1 cellular context compared by ENCODE assay signal in the genomic region with DNA sequence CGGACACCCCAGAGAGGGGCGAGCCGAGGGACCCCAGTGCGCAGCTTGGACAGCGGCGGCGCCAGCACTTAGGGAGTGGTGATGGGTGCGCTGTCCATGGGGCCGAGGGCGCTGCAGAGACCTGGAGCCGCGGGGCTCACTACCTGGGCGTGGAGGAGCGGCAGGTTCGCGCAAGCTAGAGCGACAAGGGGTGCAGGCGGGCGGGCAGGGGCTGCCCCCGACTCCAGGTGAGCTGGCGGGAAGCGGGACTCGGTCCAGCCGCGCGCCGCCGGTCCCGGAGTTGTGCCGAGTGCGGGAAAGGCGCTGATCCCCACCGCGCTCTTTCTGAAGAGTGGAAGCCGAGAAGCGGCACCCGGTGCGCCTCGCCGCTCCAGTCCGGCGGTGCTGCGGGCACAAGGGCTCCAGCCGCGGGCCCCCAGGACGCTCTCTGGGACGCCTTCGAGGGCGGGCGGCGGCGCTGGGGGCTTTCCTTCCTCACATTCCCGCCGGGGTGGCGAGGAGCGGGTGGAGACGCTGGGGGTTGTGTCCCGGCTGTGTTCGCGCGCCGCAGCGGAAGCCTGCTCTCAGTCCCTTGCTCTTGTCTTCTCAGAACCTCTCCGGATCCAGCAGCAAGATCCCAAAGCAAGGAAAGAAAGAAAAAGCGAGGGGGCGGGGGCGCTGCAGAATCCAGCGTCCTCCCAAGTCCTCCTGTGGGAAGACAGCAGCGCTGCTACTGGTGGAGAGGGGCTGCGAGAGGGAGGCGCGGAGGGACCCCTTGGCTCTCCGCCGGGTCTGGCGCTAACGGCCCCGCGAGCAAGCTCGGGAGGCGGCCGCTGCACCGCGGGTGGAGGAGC.
TF ChIP-seq lines count a peak whose summit lies in the region.

A gene with protein sequence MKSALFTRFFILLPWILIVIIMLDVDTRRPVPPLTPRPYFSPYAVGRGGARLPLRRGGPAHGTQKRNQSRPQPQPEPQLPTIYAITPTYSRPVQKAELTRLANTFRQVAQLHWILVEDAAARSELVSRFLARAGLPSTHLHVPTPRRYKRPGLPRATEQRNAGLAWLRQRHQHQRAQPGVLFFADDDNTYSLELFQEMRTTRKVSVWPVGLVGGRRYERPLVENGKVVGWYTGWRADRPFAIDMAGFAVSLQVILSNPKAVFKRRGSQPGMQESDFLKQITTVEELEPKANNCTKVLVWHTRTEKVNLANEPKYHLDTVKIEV (minus strand): TSS at position 610 of the 833 bp plus-strand sequence. CDS start 631 bp downstream, outside the sequence.

TF ChIP-seq in HEK293, 187 proteins besides CTCF, POLR2A, EP300 and RAD21 (continued from another document and continues in another):
- TF ChIP-seq, protein P1, sequence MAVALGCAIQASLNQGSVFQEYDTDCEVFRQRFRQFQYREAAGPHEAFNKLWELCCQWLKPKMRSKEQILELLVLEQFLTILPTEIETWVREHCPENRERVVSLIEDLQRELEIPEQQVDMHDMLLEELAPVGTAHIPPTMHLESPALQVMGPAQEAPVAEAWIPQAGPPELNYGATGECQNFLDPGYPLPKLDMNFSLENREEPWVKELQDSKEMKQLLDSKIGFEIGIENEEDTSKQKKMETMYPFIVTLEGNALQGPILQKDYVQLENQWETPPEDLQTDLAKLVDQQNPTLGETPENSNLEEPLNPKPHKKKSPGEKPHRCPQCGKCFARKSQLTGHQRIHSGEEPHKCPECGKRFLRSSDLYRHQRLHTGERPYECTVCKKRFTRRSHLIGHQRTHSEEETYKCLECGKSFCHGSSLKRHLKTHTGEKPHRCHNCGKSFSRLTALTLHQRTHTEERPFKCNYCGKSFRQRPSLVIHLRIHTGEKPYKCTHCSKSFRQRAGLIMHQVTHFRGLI (tag by site-specific recombination; IDR thresholded peaks at IDR 0.05) = no peak
- TF ChIP-seq ZNF600 (tag by site-specific recombination; IDR thresholded peaks at IDR 0.05) = peak; percentile 63
- TF ChIP-seq ZXDB (tag by site-specific recombination; IDR thresholded peaks at IDR 0.05) = no peak
- TF ChIP-seq, protein P2, sequence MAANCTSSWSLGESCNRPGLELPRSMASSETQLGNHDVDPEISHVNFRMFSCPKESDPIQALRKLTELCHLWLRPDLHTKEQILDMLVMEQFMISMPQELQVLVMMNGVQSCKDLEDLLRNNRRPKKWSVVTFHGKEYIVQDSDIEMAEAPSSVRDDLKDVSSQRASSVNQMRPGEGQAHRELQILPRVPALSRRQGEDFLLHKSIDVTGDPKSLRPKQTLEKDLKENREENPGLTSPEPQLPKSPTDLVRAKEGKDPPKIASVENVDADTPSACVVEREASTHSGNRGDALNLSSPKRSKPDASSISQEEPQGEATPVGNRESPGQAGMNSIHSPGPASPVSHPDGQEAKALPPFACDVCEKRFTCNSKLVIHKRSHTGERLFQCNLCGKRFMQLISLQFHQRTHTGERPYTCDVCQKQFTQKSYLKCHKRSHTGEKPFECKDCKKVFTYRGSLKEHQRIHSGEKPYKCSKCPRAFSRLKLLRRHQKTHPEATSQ (tag by site-specific recombination; IDR thresholded peaks at IDR 0.05) = no peak
- TF ChIP-seq, protein P3, sequence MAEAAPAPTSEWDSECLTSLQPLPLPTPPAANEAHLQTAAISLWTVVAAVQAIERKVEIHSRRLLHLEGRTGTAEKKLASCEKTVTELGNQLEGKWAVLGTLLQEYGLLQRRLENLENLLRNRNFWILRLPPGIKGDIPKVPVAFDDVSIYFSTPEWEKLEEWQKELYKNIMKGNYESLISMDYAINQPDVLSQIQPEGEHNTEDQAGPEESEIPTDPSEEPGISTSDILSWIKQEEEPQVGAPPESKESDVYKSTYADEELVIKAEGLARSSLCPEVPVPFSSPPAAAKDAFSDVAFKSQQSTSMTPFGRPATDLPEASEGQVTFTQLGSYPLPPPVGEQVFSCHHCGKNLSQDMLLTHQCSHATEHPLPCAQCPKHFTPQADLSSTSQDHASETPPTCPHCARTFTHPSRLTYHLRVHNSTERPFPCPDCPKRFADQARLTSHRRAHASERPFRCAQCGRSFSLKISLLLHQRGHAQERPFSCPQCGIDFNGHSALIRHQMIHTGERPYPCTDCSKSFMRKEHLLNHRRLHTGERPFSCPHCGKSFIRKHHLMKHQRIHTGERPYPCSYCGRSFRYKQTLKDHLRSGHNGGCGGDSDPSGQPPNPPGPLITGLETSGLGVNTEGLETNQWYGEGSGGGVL (tag by site-specific recombination; IDR thresholded peaks at IDR 0.05) = peak; percentile 35; the same call in 1 of the 2 replicates
- peak; percentile 83 for TF ChIP-seq ZBTB26 (tag by site-specific recombination; optimal IDR thresholded peaks at IDR 0.05)
- no peak for TF ChIP-seq ELK4 (IDR thresholded peaks at IDR 0.05; ENCODE audit: borderline replicate concordance, low read depth, low read length)
- no peak for TF ChIP-seq ZNF560 (tag by site-specific recombination; IDR thresholded peaks at IDR 0.05; ENCODE audit: borderline replicate concordance)
- TF ChIP-seq FEZF1 (tag by site-specific recombination; IDR thresholded peaks at IDR 0.05) = no peak
- TF ChIP-seq ZNF423 (tag by site-specific recombination; IDR thresholded peaks at IDR 0.05) = no peak
- no peak for TF ChIP-seq MEIS1 (CRISPR knock-in tag; IDR thresholded peaks at IDR 0.05; ENCODE audit: borderline replicate concordance)
- peak; percentile 60 for TF ChIP-seq GLIS1 (tag by site-specific recombination; IDR thresholded peaks at IDR 0.05)
- no peak for TF ChIP-seq ZNF510 (tag by site-specific recombination; IDR thresholded peaks at IDR 0.05; ENCODE audit: insufficient replicate concordance)
- TF ChIP-seq ZNF266 (tag by site-specific recombination; IDR thresholded peaks at IDR 0.05; ENCODE audit: low read depth) = no peak
- no peak for TF ChIP-seq ZNF639 (tag by site-specific recombination; IDR thresholded peaks at IDR 0.05)
- TF ChIP-seq ZNF792 (tag by site-specific recombination; IDR thresholded peaks at IDR 0.05) = no peak
- TF ChIP-seq, protein P4, sequence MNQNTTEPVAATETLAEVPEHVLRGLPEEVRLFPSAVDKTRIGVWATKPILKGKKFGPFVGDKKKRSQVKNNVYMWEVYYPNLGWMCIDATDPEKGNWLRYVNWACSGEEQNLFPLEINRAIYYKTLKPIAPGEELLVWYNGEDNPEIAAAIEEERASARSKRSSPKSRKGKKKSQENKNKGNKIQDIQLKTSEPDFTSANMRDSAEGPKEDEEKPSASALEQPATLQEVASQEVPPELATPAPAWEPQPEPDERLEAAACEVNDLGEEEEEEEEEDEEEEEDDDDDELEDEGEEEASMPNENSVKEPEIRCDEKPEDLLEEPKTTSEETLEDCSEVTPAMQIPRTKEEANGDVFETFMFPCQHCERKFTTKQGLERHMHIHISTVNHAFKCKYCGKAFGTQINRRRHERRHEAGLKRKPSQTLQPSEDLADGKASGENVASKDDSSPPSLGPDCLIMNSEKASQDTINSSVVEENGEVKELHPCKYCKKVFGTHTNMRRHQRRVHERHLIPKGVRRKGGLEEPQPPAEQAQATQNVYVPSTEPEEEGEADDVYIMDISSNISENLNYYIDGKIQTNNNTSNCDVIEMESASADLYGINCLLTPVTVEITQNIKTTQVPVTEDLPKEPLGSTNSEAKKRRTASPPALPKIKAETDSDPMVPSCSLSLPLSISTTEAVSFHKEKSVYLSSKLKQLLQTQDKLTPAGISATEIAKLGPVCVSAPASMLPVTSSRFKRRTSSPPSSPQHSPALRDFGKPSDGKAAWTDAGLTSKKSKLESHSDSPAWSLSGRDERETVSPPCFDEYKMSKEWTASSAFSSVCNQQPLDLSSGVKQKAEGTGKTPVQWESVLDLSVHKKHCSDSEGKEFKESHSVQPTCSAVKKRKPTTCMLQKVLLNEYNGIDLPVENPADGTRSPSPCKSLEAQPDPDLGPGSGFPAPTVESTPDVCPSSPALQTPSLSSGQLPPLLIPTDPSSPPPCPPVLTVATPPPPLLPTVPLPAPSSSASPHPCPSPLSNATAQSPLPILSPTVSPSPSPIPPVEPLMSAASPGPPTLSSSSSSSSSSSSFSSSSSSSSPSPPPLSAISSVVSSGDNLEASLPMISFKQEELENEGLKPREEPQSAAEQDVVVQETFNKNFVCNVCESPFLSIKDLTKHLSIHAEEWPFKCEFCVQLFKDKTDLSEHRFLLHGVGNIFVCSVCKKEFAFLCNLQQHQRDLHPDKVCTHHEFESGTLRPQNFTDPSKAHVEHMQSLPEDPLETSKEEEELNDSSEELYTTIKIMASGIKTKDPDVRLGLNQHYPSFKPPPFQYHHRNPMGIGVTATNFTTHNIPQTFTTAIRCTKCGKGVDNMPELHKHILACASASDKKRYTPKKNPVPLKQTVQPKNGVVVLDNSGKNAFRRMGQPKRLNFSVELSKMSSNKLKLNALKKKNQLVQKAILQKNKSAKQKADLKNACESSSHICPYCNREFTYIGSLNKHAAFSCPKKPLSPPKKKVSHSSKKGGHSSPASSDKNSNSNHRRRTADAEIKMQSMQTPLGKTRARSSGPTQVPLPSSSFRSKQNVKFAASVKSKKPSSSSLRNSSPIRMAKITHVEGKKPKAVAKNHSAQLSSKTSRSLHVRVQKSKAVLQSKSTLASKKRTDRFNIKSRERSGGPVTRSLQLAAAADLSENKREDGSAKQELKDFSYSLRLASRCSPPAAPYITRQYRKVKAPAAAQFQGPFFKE (tag by site-specific recombination; IDR thresholded peaks at IDR 0.05; ENCODE audit: borderline replicate concordance) = no peak
- TF ChIP-seq ZNF626 (tag by site-specific recombination; IDR thresholded peaks at IDR 0.05) = no peak
- no peak for TF ChIP-seq ZNF146 (tag by site-specific recombination; IDR thresholded peaks at IDR 0.05)
- TF ChIP-seq ZFP69B (tag by site-specific recombination; IDR thresholded peaks at IDR 0.05) = no peak
- TF ChIP-seq SCRT2 (tag by site-specific recombination; IDR thresholded peaks at IDR 0.05) = no peak
- no peak for TF ChIP-seq ZNF366 (tag by site-specific recombination; conservative IDR thresholded peaks at IDR 0.05)
- no peak for TF ChIP-seq ZNF302 (tag by site-specific recombination; IDR thresholded peaks at IDR 0.05; ENCODE audit: low read depth)
- no peak for TF ChIP-seq ZFP3 (tag by site-specific recombination; IDR thresholded peaks at IDR 0.05; ENCODE audit: low read depth)
- TF ChIP-seq HIC1 (tag by site-specific recombination; IDR thresholded peaks at IDR 0.05) = no peak
- TF ChIP-seq, protein P5, sequence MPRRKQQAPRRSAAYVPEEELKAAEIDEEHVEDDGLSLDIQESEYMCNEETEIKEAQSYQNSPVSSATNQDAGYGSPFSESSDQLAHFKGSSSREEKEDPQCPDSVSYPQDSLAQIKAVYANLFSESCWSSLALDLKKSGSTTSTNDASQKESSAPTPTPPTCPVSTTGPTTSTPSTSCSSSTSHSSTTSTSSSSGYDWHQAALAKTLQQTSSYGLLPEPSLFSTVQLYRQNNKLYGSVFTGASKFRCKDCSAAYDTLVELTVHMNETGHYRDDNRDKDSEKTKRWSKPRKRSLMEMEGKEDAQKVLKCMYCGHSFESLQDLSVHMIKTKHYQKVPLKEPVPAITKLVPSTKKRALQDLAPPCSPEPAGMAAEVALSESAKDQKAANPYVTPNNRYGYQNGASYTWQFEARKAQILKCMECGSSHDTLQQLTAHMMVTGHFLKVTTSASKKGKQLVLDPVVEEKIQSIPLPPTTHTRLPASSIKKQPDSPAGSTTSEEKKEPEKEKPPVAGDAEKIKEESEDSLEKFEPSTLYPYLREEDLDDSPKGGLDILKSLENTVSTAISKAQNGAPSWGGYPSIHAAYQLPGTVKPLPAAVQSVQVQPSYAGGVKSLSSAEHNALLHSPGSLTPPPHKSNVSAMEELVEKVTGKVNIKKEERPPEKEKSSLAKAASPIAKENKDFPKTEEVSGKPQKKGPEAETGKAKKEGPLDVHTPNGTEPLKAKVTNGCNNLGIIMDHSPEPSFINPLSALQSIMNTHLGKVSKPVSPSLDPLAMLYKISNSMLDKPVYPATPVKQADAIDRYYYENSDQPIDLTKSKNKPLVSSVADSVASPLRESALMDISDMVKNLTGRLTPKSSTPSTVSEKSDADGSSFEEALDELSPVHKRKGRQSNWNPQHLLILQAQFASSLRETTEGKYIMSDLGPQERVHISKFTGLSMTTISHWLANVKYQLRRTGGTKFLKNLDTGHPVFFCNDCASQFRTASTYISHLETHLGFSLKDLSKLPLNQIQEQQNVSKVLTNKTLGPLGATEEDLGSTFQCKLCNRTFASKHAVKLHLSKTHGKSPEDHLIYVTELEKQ (tag by site-specific recombination; IDR thresholded peaks at IDR 0.05; ENCODE audit: borderline replicate concordance) = no peak
